In genomic region chr17:75757086-75757681, GRCh38 we compare ENCODE assay signal across 17 cellular contexts.
"Had no signal": no experiment of that assay in that cellular context is flagged by ENCODE, and none has a peak within 500 bp of the region (broad histone marks: within the 10 kb centered on the region; RNA-seq: fewer than 3 reads in every experiment).

No MANE protein-coding gene starts in this region.

- ATAC-seq: heart right ventricle; lower lobe of right lung; naive thymus-derived CD4-positive, alpha-beta T cell; stimulated activated naive CD8-positive, alpha-beta T cell treated with anti-CD3 and anti-CD28 coated beads, Interleukin-15, amount 100 ng/mL, for 72 hours; T-helper 17 cell had no signal

- H3K27me3 Mint-ChIP-seq: activated naive CD8-positive, alpha-beta T cell treated with anti-CD3 and anti-CD28 coated beads for 36 hours; naive thymus-derived CD4-positive, alpha-beta T cell; stimulated activated naive CD8-positive, alpha-beta T cell treated with anti-CD3 and anti-CD28 coated beads, Interleukin-15, amount 100 ng/mL, for 72 hours; T-helper 17 cell had no signal

- H3K27ac Mint-ChIP-seq: activated naive CD8-positive, alpha-beta T cell treated with anti-CD3 and anti-CD28 coated beads for 36 hours; naive thymus-derived CD4-positive, alpha-beta T cell; progenitor cell of endocrine pancreas; stimulated activated naive CD8-positive, alpha-beta T cell treated with anti-CD3 and anti-CD28 coated beads, Interleukin-15, amount 100 ng/mL, for 72 hours; T-helper 17 cell had no signal

- H3K27me3 ChIP-seq: heart right ventricle, tibial artery had no signal

- H3K9me3 Mint-ChIP-seq: activated naive CD8-positive, alpha-beta T cell treated with anti-CD3 and anti-CD28 coated beads for 36 hours; naive thymus-derived CD4-positive, alpha-beta T cell; neural crest cell; stimulated activated naive CD8-positive, alpha-beta T cell treated with anti-CD3 and anti-CD28 coated beads, Interleukin-15, amount 100 ng/mL, for 72 hours had no signal

- H3K27ac ChIP-seq: epithelial cell of prostate, heart right ventricle, lower lobe of right lung, tibial artery had no signal

- H3K9me3 ChIP-seq: heart right ventricle, lower lobe of right lung, tibial artery had no signal

- H3K4me3 Mint-ChIP-seq: activated naive CD8-positive, alpha-beta T cell treated with anti-CD3 and anti-CD28 coated beads for 36 hours; naive thymus-derived CD4-positive, alpha-beta T cell; stimulated activated naive CD8-positive, alpha-beta T cell treated with anti-CD3 and anti-CD28 coated beads, Interleukin-15, amount 100 ng/mL, for 72 hours; T-helper 17 cell had no signal

- H3K4me3 ChIP-seq: heart right ventricle, lower lobe of right lung, tibial artery had no signal

- DNase-seq: activated CD4-positive, alpha-beta T cell treated with anti-CD3 and anti-CD28 coated beads for 4 hours; activated CD4-positive, alpha-beta T cell treated with anti-CD3 and anti-CD28 coated beads, Interleukin-2, amount 50 U/mL, for 48 hours; activated CD4-positive, CD25-positive, alpha-beta regulatory T cell; activated naive CD4-positive, alpha-beta T cell treated with Interleukin-2 at 50 U/mL for 16 hours; activated naive CD8-positive, alpha-beta T cell treated with anti-CD3 and anti-CD28 coated beads for 36 hours; activated T-cell treated with anti-CD3 and anti-CD28 coated beads, Interleukin-2, amount 50 U/mL, for 48 hours; heart right ventricle; lower lobe of right lung; naive thymus-derived CD4-positive, alpha-beta T cell; retina; stimulated activated CD4-positive, alpha-beta T cell treated with anti-CD3 and anti-CD28 coated beads, Interleukin-12 subunit alpha, Interleukin-12 subunit beta, amount 100 ng/mL, for 4 hours; stimulated activated naive CD8-positive, alpha-beta T cell treated with anti-CD3 and anti-CD28 coated beads, Interleukin-15, amount 100 ng/mL, for 72 hours; T-helper 17 cell had no signal

- H3K36me3 Mint-ChIP-seq: activated naive CD8-positive, alpha-beta T cell treated with anti-CD3 and anti-CD28 coated beads for 36 hours; naive thymus-derived CD4-positive, alpha-beta T cell had no signal
